Comparison of ENCODE assay signal across 1 cellular context in the genomic region with DNA sequence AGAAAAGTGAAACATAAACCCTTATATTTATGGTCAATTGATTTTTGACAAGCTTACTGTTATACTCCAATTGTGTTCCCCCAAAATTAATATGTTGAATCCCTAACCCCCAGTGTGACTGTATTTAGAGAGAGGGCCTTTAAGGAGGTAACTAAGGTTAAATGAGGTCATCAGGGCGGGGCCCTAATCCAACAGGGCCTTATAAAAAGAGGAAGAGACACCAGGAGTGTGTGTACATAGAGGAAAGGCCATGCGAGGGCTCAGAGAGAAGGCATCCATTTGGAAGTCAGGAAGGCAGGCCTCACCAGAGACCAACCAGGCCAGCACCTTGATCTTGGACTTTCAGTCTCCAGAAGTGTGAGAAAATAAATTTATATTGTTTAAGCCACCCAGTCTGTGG.
TF ChIP-seq lines count a peak whose summit lies in the region.

No MANE protein-coding gene starts in this region.

TF ChIP-seq in HepG2, 621 proteins besides CTCF, POLR2A, EP300 and RAD21:
- TF ChIP-seq ZNF10 (CRISPR knock-in tag; IDR thresholded peaks at IDR 0.05; ENCODE audit: borderline replicate concordance, low read depth) (no peak), GTF2F1 (IDR thresholded peaks at IDR 0.05; ENCODE audit: low read length) (no peak), ZNF12 (CRISPR knock-in tag; IDR thresholded peaks at IDR 0.05) (no peak), WIZ (CRISPR knock-in tag; IDR thresholded peaks at IDR 0.05) (no peak), POLR2AphosphoS5 (IDR thresholded peaks at IDR 0.05; ENCODE audit: low read depth, low read length) (no peak), POLR2AphosphoS2 (IDR thresholded peaks at IDR 0.05; ENCODE audit: low read depth, low read length) (no peak), TFE3 (CRISPR knock-in tag; IDR thresholded peaks at IDR 0.05) (no peak), ZNF160 (CRISPR knock-in tag; IDR thresholded peaks at IDR 0.05) (no peak), BCLAF1 (IDR thresholded peaks at IDR 0.05) (no peak), JUND (CRISPR knock-in tag; IDR thresholded peaks at IDR 0.05) (no peak), ARNTL (CRISPR knock-in tag; IDR thresholded peaks at IDR 0.05) (no peak), ZNF468 (CRISPR knock-in tag; IDR thresholded peaks at IDR 0.05) (no peak), KLF13 (CRISPR knock-in tag; IDR thresholded peaks at IDR 0.05) (no peak), TMF1 (CRISPR knock-in tag; IDR thresholded peaks at IDR 0.05; ENCODE audit: low read depth) (no peak)
- TF ChIP-seq, protein P1, sequence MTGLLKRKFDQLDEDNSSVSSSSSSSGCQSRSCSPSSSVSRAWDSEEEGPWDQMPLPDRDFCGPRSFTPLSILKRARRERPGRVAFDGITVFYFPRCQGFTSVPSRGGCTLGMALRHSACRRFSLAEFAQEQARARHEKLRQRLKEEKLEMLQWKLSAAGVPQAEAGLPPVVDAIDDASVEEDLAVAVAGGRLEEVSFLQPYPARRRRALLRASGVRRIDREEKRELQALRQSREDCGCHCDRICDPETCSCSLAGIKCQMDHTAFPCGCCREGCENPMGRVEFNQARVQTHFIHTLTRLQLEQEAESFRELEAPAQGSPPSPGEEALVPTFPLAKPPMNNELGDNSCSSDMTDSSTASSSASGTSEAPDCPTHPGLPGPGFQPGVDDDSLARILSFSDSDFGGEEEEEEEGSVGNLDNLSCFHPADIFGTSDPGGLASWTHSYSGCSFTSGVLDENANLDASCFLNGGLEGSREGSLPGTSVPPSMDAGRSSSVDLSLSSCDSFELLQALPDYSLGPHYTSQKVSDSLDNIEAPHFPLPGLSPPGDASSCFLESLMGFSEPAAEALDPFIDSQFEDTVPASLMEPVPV (CRISPR knock-in tag; IDR thresholded peaks at IDR 0.05): no peak
